8 cellular contexts compared by ENCODE assay signal in genomic region chr17:63840591-63841349, GRCh38. TPM values are rescaled to one million over a fixed set of nuclear protein-coding genes. Genes with fewer than 3 reads are reported as not detected.
DNase-seq lines count a peak whose midpoint lies in the region; ATAC-seq and TF ChIP-seq lines count a peak whose summit lies in the region.

No MANE protein-coding gene starts in this region.

- H3K4me1 Mint-ChIP-seq in HFFc6 (ENCODE audit: low read depth) = peaks cover 36% of the 10 kb centered on the region
- peaks cover 26% of the 10 kb centered on the region for H3K4me1 Mint-ChIP-seq in activated T-helper 2 cell treated with anti-CD3 and anti-CD28 coated beads, Interferon-gamma antibody, Interleukin-2, Interleukin-4, amounts not matched to agents 10 μg/mL and 5 μg/mL and 100 μg/mL, durations not matched to agents 14 hours and 24 hours and 36 hours (ENCODE audit: low read depth)
- peaks cover 32% of the 10 kb centered on the region for H3K4me1 Mint-ChIP-seq in stimulated activated effector memory CD8-positive, alpha-beta T cell treated with anti-CD3 and anti-CD28 coated beads, Interleukin-12 subunit alpha, Interleukin-12 subunit beta, amount 100 ng/mL, for 72 hours

- TF ChIP-seq CTCF in HFFc6 (IDR thresholded peaks at IDR 0.05) = no peak
- TF ChIP-seq CTCF in hepatocyte (IDR thresholded peaks at IDR 0.05; ENCODE audit: poor library complexity) = no peak

- H4K20me1 ChIP-seq in hepatocyte (ENCODE audit: insufficient read depth, poor library complexity, severe bottlenecking) = peaks cover 31% of the 10 kb centered on the region

- H3K4me1 ChIP-seq in hepatocyte (ENCODE audit: insufficient read depth) = peaks cover 36% of the 10 kb centered on the region

- H2AFZ ChIP-seq in hepatocyte = no peak overlapping the region

- intact Hi-C loops in activated T-helper 2 cell treated with anti-CD3 and anti-CD28 coated beads, Interferon-gamma antibody, Interleukin-2, Interleukin-4, amounts not matched to agents 10 μg/mL and 5 μg/mL and 100 μg/mL, durations not matched to agents 14 hours and 24 hours and 36 hours (cut with micrococcal nuclease) = loop anchor here (5.0 to 10.0 kb wide), 4 partner anchors 98 to 304 kb away; partner anchors contain the start of genes MAP3K3, PRR29 and STRADA

- H3K27me3 Mint-ChIP-seq in HFFc6 (ENCODE audit: insufficient read depth) = no peaks in the 10 kb centered on the region; the same call in 1 of the 2 replicates
- H3K27me3 Mint-ChIP-seq in activated T-helper 2 cell treated with anti-CD3 and anti-CD28 coated beads, Interferon-gamma antibody, Interleukin-2, Interleukin-4, amounts not matched to agents 10 μg/mL and 5 μg/mL and 100 μg/mL, durations not matched to agents 14 hours and 24 hours and 36 hours (ENCODE audit: low read depth) = no peaks in the 10 kb centered on the region

- peak overlapping the region; percentile 98 for H3K4me3 Mint-ChIP-seq in HFFc6
- peak overlapping the region; percentile 95 for H3K4me3 Mint-ChIP-seq in activated T-helper 2 cell treated with anti-CD3 and anti-CD28 coated beads, Interferon-gamma antibody, Interleukin-2, Interleukin-4, amounts not matched to agents 10 μg/mL and 5 μg/mL and 100 μg/mL, durations not matched to agents 14 hours and 24 hours and 36 hours (ENCODE audit: low read depth)
- H3K4me3 Mint-ChIP-seq in stimulated activated effector memory CD8-positive, alpha-beta T cell treated with anti-CD3 and anti-CD28 coated beads, Interleukin-12 subunit alpha, Interleukin-12 subunit beta, amount 100 ng/mL, for 72 hours = peak overlapping the region; percentile 89

- H3K27ac ChIP-seq in hepatocyte = peak overlapping the region; percentile 88

- ATAC-seq in stimulated activated effector memory CD8-positive, alpha-beta T cell treated with anti-CD3 and anti-CD28 coated beads, Interleukin-12 subunit alpha, Interleukin-12 subunit beta, amount 100 ng/mL, for 72 hours = no peak
- no peak for ATAC-seq in GM18870 (IDR thresholded peaks at IDR 0.05; ENCODE audit: unreplicated experiment)

- H3K27me3 ChIP-seq in hepatocyte = no peaks in the 10 kb centered on the region

- no peaks in the 10 kb centered on the region for H3K9me3 Mint-ChIP-seq in HFFc6
- no peaks in the 10 kb centered on the region for H3K9me3 Mint-ChIP-seq in activated T-helper 2 cell treated with anti-CD3 and anti-CD28 coated beads, Interferon-gamma antibody, Interleukin-2, Interleukin-4, amounts not matched to agents 10 μg/mL and 5 μg/mL and 100 μg/mL, durations not matched to agents 14 hours and 24 hours and 36 hours
- H3K9me3 Mint-ChIP-seq in stimulated activated effector memory CD8-positive, alpha-beta T cell treated with anti-CD3 and anti-CD28 coated beads, Interleukin-12 subunit alpha, Interleukin-12 subunit beta, amount 100 ng/mL, for 72 hours = no peaks in the 10 kb centered on the region

- no peaks in the 10 kb centered on the region for H3K36me3 Mint-ChIP-seq in HFFc6 (ENCODE audit: low read depth)
- H3K36me3 Mint-ChIP-seq in activated T-helper 2 cell treated with anti-CD3 and anti-CD28 coated beads, Interferon-gamma antibody, Interleukin-2, Interleukin-4, amounts not matched to agents 10 μg/mL and 5 μg/mL and 100 μg/mL, durations not matched to agents 14 hours and 24 hours and 36 hours (ENCODE audit: low read depth) = peaks cover 30% of the 10 kb centered on the region
- H3K36me3 Mint-ChIP-seq in stimulated activated effector memory CD8-positive, alpha-beta T cell treated with anti-CD3 and anti-CD28 coated beads, Interleukin-12 subunit alpha, Interleukin-12 subunit beta, amount 100 ng/mL, for 72 hours = peaks cover 53% of the 10 kb centered on the region

- H3K79me2 ChIP-seq in hepatocyte = peaks cover 63% of the 10 kb centered on the region

- H3K36me3 ChIP-seq in hepatocyte (replicated peaks; ENCODE audit: insufficient read depth, low read depth) = no peaks in the 10 kb centered on the region

- WGBS in hepatocyte (ENCODE audit: low lambda C conversion rate, missing lambda C conversion rate) = 75% methylated on average over 4 of the region's 4 CpGs

- peak overlapping the region; percentile 92 for H3K27ac Mint-ChIP-seq in HFFc6
- peak overlapping the region; percentile 92 for H3K27ac Mint-ChIP-seq in activated T-helper 2 cell treated with anti-CD3 and anti-CD28 coated beads, Interferon-gamma antibody, Interleukin-2, Interleukin-4, amounts not matched to agents 10 μg/mL and 5 μg/mL and 100 μg/mL, durations not matched to agents 14 hours and 24 hours and 36 hours
- peak overlapping the region; percentile 92 for H3K27ac Mint-ChIP-seq in stimulated activated effector memory CD8-positive, alpha-beta T cell treated with anti-CD3 and anti-CD28 coated beads, Interleukin-12 subunit alpha, Interleukin-12 subunit beta, amount 100 ng/mL, for 72 hours

- H3K4me2 ChIP-seq in hepatocyte = peak overlapping the region; percentile 94

- H3K9me3 ChIP-seq in hepatocyte (ENCODE audit: low read depth) = no peaks in the 10 kb centered on the region

- no peaks in the 10 kb centered on the region for H3K9me2 ChIP-seq in hepatocyte (replicated peaks; ENCODE audit: insufficient read depth)

- H3K4me3 ChIP-seq in hepatocyte = peak overlapping the region; percentile 92

- DNase-seq in HFFc6 (no peak), hepatocyte (ENCODE audit: low spot score) (no peak), NCI-H146 treated with DMSO at 0.1 percent for 48 hours (lab: John Stamatoyannopoulos, UW; ENCODE audit: unreplicated experiment) (no peak), SIG-M5 treated with dmso at 0.1 percent for 504 hours (lab: John Stamatoyannopoulos, UW; ENCODE audit: unreplicated experiment) (no peak), NCI-H526 (lab: John Stamatoyannopoulos, UW) (no peak)
- no peak for DNase-seq in activated T-helper 2 cell treated with anti-CD3 and anti-CD28 coated beads, Interferon-gamma antibody, Interleukin-2, Interleukin-4, amounts not matched to agents 10 μg/mL and 5 μg/mL and 100 μg/mL, durations not matched to agents 14 hours and 24 hours and 36 hours (ENCODE audit: low spot score)
- DNase-seq in stimulated activated effector memory CD8-positive, alpha-beta T cell treated with anti-CD3 and anti-CD28 coated beads, Interleukin-12 subunit alpha, Interleukin-12 subunit beta, amount 100 ng/mL, for 72 hours (ENCODE audit: low spot score in 2 of 2) = no peak

RNA-seq across cellular contexts. Expression of gene SMARCD2, which starts 1.7 kb away (rescaled TPM):
- total RNA-seq in HFFc6 (2021; fragmentation: NEBNext Ultra II Directional; extraction: Animal tissue kit (Norgen Biotek cat#: 25700)) = 10 to 100 TPM; 45.9 to 53.5 (median 48.7) TPM
- total RNA-seq in activated T-helper 2 cell treated with anti-CD3 and anti-CD28 coated beads, Interferon-gamma antibody, Interleukin-2, Interleukin-4, amounts not matched to agents 10 μg/mL and 5 μg/mL and 100 μg/mL, durations not matched to agents 14 hours and 24 hours and 36 hours = 129 and 130 TPM in 2 replicates
- 55.5 and 65.7 TPM in 2 replicates for total RNA-seq in hepatocyte
- 46.0 and 52.9 TPM in 2 replicates for polyA plus RNA-seq in hepatocyte

RNA-seq across cellular contexts. Expression of gene FTSJ3, which starts 13.3 kb away (rescaled TPM):
- total RNA-seq in HFFc6 (2021; fragmentation: NEBNext Ultra II Directional; extraction: Animal tissue kit (Norgen Biotek cat#: 25700)) = 10 to 100 TPM; 43.2 to 55.1 (median 47.5) TPM
- total RNA-seq in activated T-helper 2 cell treated with anti-CD3 and anti-CD28 coated beads, Interferon-gamma antibody, Interleukin-2, Interleukin-4, amounts not matched to agents 10 μg/mL and 5 μg/mL and 100 μg/mL, durations not matched to agents 14 hours and 24 hours and 36 hours = 75.0 and 80.7 TPM in 2 replicates
- total RNA-seq in hepatocyte = 27.0 and 28.5 TPM in 2 replicates
- polyA plus RNA-seq in hepatocyte = 28.5 and 30.0 TPM in 2 replicates

RNA-seq across cellular contexts. Expression of gene PSMC5, which starts 13.5 kb away (rescaled TPM):
- total RNA-seq in HFFc6 (2021; fragmentation: NEBNext Ultra II Directional; extraction: Animal tissue kit (Norgen Biotek cat#: 25700)) = 100 to 1,000 TPM; 156 to 206 (median 179) TPM
- 185 and 204 TPM in 2 replicates for total RNA-seq in activated T-helper 2 cell treated with anti-CD3 and anti-CD28 coated beads, Interferon-gamma antibody, Interleukin-2, Interleukin-4, amounts not matched to agents 10 μg/mL and 5 μg/mL and 100 μg/mL, durations not matched to agents 14 hours and 24 hours and 36 hours
- total RNA-seq in hepatocyte = 37.3 and 46.6 TPM in 2 replicates
- polyA plus RNA-seq in hepatocyte = 129 and 132 TPM in 2 replicates

RNA-seq across cellular contexts. Expression of gene CSH2, which starts 32.7 kb away (rescaled TPM):
- total RNA-seq in HFFc6 (2021; fragmentation: NEBNext Ultra II Directional; extraction: Animal tissue kit (Norgen Biotek cat#: 25700)) = not detected
- not detected in 2 replicates for total RNA-seq in activated T-helper 2 cell treated with anti-CD3 and anti-CD28 coated beads, Interferon-gamma antibody, Interleukin-2, Interleukin-4, amounts not matched to agents 10 μg/mL and 5 μg/mL and 100 μg/mL, durations not matched to agents 14 hours and 24 hours and 36 hours
- 1.4 and 2.8 TPM in 2 replicates for total RNA-seq in hepatocyte
- polyA plus RNA-seq in hepatocyte = 0.84 TPM in 1 of 2 replicates, not detected in the other

RNA-seq across cellular contexts. Expression of gene GH2, which starts 41.0 kb away (rescaled TPM):
- not detected for total RNA-seq in HFFc6 (2021; fragmentation: NEBNext Ultra II Directional; extraction: Animal tissue kit (Norgen Biotek cat#: 25700))
- total RNA-seq in activated T-helper 2 cell treated with anti-CD3 and anti-CD28 coated beads, Interferon-gamma antibody, Interleukin-2, Interleukin-4, amounts not matched to agents 10 μg/mL and 5 μg/mL and 100 μg/mL, durations not matched to agents 14 hours and 24 hours and 36 hours = not detected in 2 replicates
- not detected in 2 replicates for total RNA-seq in hepatocyte
- 1.8 TPM in 1 of 2 replicates, not detected in the other for polyA plus RNA-seq in hepatocyte
